1 cellular context compared by ENCODE assay signal in the genomic region with DNA sequence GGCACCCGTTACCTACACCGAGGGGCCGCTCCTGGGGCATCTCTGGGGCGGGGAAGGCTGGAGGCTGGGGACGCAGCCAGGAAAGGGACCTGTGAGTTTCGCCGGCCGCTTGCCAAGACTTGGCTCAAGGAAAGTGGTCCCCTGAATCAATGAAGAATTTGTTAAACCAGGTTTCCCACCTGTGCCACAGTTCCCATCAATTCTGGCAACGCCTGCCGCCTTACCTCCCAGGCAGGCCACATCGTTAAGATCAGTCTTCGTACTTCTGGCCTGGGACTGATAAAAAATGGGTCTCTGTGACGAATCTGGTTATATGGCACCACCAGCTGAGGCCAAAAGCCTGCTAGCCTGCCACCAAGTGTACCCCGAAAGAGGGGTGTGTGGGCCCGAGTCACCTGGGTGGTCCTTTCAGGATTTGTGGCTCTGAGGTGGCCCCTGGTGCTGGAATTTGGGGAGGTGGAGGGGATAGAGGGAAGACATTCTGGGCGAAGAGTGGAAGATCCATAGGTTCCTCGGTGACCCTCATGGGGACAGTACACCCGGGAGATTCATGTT.
TF ChIP-seq lines count a peak whose summit lies in the region.

No MANE protein-coding gene starts in this region.

TF ChIP-seq in HepG2, 621 proteins besides CTCF, POLR2A, EP300 and RAD21 (continued from another document and continues in another):
- TF ChIP-seq, protein P1, sequence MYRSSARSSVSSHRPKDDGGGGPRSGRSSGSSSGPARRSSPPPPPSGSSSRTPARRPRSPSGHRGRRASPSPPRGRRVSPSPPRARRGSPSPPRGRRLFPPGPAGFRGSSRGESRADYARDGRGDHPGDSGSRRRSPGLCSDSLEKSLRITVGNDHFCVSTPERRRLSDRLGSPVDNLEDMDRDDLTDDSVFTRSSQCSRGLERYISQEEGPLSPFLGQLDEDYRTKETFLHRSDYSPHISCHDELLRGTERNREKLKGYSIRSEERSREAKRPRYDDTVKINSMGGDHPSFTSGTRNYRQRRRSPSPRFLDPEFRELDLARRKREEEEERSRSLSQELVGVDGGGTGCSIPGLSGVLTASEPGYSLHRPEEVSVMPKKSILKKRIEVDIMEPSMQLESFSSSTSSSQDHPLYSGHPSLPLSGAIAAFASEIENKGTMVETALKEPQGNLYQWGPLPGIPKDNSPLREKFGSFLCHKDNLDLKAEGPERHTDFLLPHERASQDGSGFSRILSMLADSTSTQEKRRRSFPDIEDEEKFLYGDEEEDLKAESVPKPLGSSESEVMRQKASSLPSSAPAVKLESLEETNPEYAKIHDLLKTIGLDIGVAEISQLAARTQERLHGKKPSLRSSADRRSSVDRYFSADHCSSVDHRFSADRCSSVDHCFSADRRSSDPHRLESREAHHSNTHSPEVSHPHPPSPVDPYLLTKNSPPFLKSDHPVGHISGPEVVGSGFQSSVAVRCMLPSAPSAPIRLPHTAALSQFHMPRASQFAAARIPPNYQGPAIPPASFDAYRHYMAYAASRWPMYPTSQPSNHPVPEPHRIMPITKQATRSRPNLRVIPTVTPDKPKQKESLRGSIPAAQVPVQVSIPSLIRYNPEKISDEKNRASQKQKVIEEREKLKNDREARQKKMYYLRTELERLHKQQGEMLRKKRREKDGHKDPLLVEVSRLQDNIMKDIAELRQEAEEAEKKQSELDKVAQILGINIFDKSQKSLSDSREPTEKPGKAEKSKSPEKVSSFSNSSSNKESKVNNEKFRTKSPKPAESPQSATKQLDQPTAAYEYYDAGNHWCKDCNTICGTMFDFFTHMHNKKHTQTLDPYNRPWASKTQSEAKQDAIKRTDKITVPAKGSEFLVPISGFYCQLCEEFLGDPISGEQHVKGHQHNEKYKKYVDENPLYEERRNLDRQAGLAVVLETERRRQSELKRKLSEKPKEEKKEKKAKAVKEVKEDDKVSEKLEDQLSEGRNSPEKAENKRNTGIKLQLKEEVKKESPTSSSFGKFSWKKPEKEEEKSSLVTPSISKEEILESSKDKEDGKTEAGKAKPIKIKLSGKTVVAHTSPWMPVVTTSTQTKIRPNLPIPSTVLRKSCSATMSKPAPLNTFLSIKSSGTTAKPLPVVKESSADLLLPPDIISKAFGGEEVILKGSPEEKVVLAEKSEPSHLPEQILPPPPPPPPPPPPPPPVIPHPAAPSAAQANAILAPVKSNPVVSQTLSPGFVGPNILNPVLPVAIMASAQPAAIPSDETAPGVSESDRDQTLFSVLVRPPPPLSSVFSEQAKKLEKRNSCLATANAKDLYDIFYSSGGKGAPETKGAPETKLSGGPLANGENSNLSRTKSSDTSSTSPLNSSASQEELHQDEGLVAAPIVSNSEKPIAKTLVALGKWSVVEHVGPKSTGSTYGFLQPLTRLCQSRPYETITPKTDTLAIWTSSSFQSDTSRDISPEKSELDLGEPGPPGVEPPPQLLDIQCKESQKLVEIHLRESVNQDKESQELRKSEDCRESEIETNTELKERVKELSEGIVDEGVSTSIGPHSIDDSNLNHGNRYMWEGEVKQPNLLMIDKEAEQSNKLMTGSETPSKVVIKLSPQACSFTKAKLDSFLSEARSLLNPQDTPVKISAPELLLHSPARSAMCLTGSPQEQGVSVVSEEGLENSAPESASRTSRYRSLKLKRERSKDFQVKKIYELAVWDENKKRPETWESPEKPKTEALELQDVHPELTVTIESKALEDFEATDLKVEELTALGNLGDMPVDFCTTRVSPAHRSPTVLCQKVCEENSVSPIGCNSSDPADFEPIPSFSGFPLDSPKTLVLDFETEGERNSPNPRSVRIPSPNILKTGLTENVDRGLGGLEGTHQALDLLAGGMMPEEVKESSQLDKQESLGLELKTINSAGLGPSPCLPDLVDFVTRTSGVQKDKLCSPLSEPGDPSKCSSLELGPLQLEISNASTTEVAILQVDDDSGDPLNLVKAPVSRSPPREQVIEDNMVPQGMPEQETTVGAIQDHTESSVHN (CRISPR knock-in tag; IDR thresholded peaks at IDR 0.05): no peak
- TF ChIP-seq POLR2AphosphoS2 (IDR thresholded peaks at IDR 0.05; ENCODE audit: low read depth, low read length) (no peak), ATF1 (CRISPR knock-in tag; IDR thresholded peaks at IDR 0.05) (no peak), GLI4 (CRISPR knock-in tag; IDR thresholded peaks at IDR 0.05; ENCODE audit: borderline replicate concordance) (0 out of 2 replicates have a peak, but pooled peaks have one; percentile 12), ZSCAN29 (CRISPR knock-in tag; conservative IDR thresholded peaks at IDR 0.05) (no peak), CREBL2 (CRISPR knock-in tag; IDR thresholded peaks at IDR 0.05; ENCODE audit: borderline replicate concordance) (no peak), NFE2L2 (IDR thresholded peaks at IDR 0.05; ENCODE audit: low read length) (no peak), PHF20 (CRISPR knock-in tag; IDR thresholded peaks at IDR 0.05) (0 out of 2 replicates have a peak, but pooled peaks have one; percentile 3), SP2 (CRISPR knock-in tag; IDR thresholded peaks at IDR 0.05) (no peak), PAWR (CRISPR knock-in tag; IDR thresholded peaks at IDR 0.05; ENCODE audit: borderline replicate concordance) (no peak), HNRNPH1 (optimal IDR thresholded peaks at IDR 0.05; ENCODE audit: low read depth, low read length) (no peak), ZNF646 (CRISPR knock-in tag; IDR thresholded peaks at IDR 0.05) (no peak), STAT5B (CRISPR knock-in tag; IDR thresholded peaks at IDR 0.05) (no peak), ZNF605 (CRISPR knock-in tag; IDR thresholded peaks at IDR 0.05) (peak; percentile 16), TMF1 (CRISPR knock-in tag; IDR thresholded peaks at IDR 0.05; ENCODE audit: low read depth) (0 out of 2 replicates have a peak, but pooled peaks have one; percentile 3), FOXO1 (CRISPR knock-in tag; IDR thresholded peaks at IDR 0.05) (peak; percentile 36; the same call in 1 of the 2 replicates), ZNF362 (CRISPR knock-in tag; IDR thresholded peaks at IDR 0.05; ENCODE audit: borderline replicate concordance) (no peak), PBX3 (CRISPR knock-in tag; IDR thresholded peaks at IDR 0.05; ENCODE audit: borderline replicate concordance) (no peak), DNMT1 (CRISPR knock-in tag; IDR thresholded peaks at IDR 0.05) (no peak), GABPA (IDR thresholded peaks at IDR 0.05; ENCODE audit: low read depth, low read length) (no peak; the same call in 1 of the 2 replicates), GABPA (CRISPR knock-in tag; IDR thresholded peaks at IDR 0.05; ENCODE audit: low read depth) (no peak), HOXD1 (CRISPR knock-in tag; IDR thresholded peaks at IDR 0.05) (peak; percentile 12; the same call in 1 of the 2 replicates), ZNF841 (CRISPR knock-in tag; IDR thresholded peaks at IDR 0.05; ENCODE audit: borderline replicate concordance) (no peak), ZNF205 (CRISPR knock-in tag; IDR thresholded peaks at IDR 0.05) (no peak), PHB2 (IDR thresholded peaks at IDR 0.05; ENCODE audit: partially characterized antibody) (no peak), ZNF589 (CRISPR knock-in tag; conservative IDR thresholded peaks at IDR 0.05) (no peak), ARHGAP35 (CRISPR knock-in tag; IDR thresholded peaks at IDR 0.05; ENCODE audit: borderline replicate concordance) (no peak), ZNF703 (CRISPR knock-in tag; IDR thresholded peaks at IDR 0.05; ENCODE audit: borderline replicate concordance) (no peak), ZNF121 (CRISPR knock-in tag; IDR thresholded peaks at IDR 0.05) (no peak), IKZF4 (CRISPR knock-in tag; IDR thresholded peaks at IDR 0.05; ENCODE audit: borderline replicate concordance, low read depth, not compliant biosample characterization) (peak; percentile 53), ZIK1 (CRISPR knock-in tag; IDR thresholded peaks at IDR 0.05; ENCODE audit: borderline replicate concordance, low read depth) (no peak), SRY (CRISPR knock-in tag; IDR thresholded peaks at IDR 0.05) (no peak)
- TF ChIP-seq, protein P2, sequence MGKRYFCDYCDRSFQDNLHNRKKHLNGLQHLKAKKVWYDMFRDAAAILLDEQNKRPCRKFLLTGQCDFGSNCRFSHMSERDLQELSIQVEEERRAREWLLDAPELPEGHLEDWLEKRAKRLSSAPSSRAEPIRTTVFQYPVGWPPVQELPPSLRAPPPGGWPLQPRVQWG (CRISPR knock-in tag; IDR thresholded peaks at IDR 0.05; ENCODE audit: borderline replicate concordance, low read depth): no peak
- TF ChIP-seq, protein P3, sequence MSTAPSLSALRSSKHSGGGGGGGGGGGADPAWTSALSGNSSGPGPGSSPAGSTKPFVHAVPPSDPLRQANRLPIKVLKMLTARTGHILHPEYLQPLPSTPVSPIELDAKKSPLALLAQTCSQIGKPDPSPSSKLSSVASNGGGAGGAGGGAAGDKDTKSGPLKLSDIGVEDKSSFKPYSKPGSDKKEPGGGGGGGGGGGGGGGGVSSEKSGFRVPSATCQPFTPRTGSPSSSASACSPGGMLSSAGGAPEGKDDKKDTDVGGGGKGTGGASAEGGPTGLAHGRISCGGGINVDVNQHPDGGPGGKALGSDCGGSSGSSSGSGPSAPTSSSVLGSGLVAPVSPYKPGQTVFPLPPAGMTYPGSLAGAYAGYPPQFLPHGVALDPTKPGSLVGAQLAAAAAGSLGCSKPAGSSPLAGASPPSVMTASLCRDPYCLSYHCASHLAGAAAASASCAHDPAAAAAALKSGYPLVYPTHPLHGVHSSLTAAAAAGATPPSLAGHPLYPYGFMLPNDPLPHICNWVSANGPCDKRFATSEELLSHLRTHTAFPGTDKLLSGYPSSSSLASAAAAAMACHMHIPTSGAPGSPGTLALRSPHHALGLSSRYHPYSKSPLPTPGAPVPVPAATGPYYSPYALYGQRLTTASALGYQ (CRISPR knock-in tag; IDR thresholded peaks at IDR 0.05): peak; percentile 9; the same call in 1 of the 2 replicates
- TF ChIP-seq, protein P4, sequence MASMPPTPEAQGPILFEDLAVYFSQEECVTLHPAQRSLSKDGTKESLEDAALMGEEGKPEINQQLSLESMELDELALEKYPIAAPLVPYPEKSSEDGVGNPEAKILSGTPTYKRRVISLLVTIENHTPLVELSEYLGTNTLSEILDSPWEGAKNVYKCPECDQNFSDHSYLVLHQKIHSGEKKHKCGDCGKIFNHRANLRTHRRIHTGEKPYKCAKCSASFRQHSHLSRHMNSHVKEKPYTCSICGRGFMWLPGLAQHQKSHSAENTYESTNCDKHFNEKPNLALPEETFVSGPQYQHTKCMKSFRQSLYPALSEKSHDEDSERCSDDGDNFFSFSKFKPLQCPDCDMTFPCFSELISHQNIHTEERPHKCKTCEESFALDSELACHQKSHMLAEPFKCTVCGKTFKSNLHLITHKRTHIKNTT (CRISPR knock-in tag; IDR thresholded peaks at IDR 0.05): no peak
- TF ChIP-seq, protein P5, sequence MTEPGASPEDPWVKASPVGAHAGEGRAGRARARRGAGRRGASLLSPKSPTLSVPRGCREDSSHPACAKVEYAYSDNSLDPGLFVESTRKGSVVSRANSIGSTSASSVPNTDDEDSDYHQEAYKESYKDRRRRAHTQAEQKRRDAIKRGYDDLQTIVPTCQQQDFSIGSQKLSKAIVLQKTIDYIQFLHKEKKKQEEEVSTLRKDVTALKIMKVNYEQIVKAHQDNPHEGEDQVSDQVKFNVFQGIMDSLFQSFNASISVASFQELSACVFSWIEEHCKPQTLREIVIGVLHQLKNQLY (CRISPR knock-in tag; IDR thresholded peaks at IDR 0.05): no peak
